8 cellular contexts compared by ENCODE assay signal in the genomic region with DNA sequence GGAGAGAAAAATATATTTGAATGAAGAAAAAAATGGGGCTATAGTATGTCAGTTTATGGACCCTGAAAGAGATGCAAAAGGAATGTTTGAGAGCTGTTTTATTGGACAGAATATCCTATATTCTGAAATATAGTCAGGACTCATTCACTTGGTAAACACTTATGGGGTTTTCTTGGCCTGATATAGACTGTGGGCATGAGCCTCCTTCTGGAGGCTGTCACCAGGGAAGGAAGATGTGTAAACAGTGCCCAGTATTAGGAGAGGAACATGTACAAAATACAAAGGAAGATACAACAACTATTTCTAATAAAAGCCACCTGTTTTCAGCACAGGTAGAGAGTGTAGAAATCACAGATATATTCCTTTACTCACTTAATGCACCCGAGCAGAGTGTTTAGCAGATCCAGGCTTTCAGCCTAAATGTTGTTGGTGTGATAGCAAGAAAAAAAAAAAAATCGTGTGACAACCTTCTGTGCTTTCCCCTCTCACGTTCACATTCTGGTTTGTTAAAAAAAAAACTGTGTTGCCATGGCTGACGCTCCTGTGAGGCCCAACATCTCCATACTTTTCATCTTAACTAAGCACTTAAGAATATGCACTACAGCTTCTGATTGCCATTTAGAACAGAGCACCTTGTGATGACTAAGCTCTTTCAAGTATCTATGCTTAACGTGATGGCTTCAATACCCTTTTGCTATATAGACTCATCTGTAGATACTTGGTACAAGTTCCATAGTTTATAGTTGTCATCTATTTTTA.
A peak's percentile ranks its signal among the peaks of the same experiment; 100 is the strongest.
DNase-seq lines count a peak whose midpoint lies in the region; ATAC-seq and TF ChIP-seq lines count a peak whose summit lies in the region.

No MANE protein-coding gene starts in this region.

- no peaks in the 10 kb centered on the region for H3K27me3 Mint-ChIP-seq in MCF 10A (ENCODE audit: insufficient read depth, unreplicated experiment)
- H3K27me3 Mint-ChIP-seq in activated CD8-positive, alpha-beta T cell treated with anti-CD3 and anti-CD28 coated beads for 36 hours = no peaks in the 10 kb centered on the region

- POLR2A ChIA-PET in MCF 10A (lab: Yijun Ruan, JAX) = interaction anchor here (0.9 to 3.4 kb wide), 7 partner anchors 11 to 134 kb away, joined by 3 to 9 read pairs (median 4); a partner anchor contains a TSS
- POLR2A ChIA-PET in activated CD8-positive, alpha-beta T cell treated with anti-CD3 and anti-CD28 coated beads for 36 hours (lab: Charles Lee) = no interaction called here

- peaks cover 7% of the 10 kb centered on the region for H3K36me3 Mint-ChIP-seq in MCF 10A (ENCODE audit: insufficient read depth, unreplicated experiment)
- H3K36me3 Mint-ChIP-seq in activated CD8-positive, alpha-beta T cell treated with anti-CD3 and anti-CD28 coated beads for 36 hours (ENCODE audit: low read depth) = peaks cover 43% of the 10 kb centered on the region

- peaks cover 2% of the 10 kb centered on the region for H4K20me1 ChIP-seq in mammary epithelial cell (ENCODE audit: insufficient read depth, low read length)

- in situ Hi-C loops in mammary epithelial cell (cut with MboI; ENCODE audit: low sequenced_read_pairs in 2 of 2) = no loop called here

- no peaks in the 10 kb centered on the region for H3K9me3 ChIP-seq in mammary epithelial cell (replicated peaks; ENCODE audit: insufficient read depth, low read length)
- no peaks in the 10 kb centered on the region for H3K9me3 ChIP-seq in left lung
- no peaks in the 10 kb centered on the region for H3K9me3 ChIP-seq in uterus

- no peak overlapping the region for H3K4me2 ChIP-seq in mammary epithelial cell (ENCODE audit: insufficient read depth, low read depth, low read length)

- DNase-seq in MCF 10A (ENCODE audit: unreplicated experiment) (no peak), mammary epithelial cell (no peak), left lung (no peak), uterus (no peak)
- DNase-seq in activated CD8-positive, alpha-beta T cell treated with anti-CD3 and anti-CD28 coated beads for 36 hours = peak; percentile 35

- no peak overlapping the region for H2AFZ ChIP-seq in mammary epithelial cell (ENCODE audit: low read depth, low read length)

- no peak for TF ChIP-seq POLR2A in uterus (IDR thresholded peaks at IDR 0.05)

- TF ChIP-seq CTCF in MCF 10A (IDR thresholded peaks at IDR 0.05; ENCODE audit: unreplicated experiment) = no peak
- no peak for TF ChIP-seq CTCF in mammary epithelial cell (conservative IDR thresholded peaks at IDR 0.05 in 1 of 2, IDR thresholded peaks at IDR 0.05 in 1 of 2; ENCODE audit: extremely low read depth in 1 of 2, insufficient read depth in 1 of 2, low read depth in 1 of 2, low read length in 2 of 2)
- no peak for TF ChIP-seq CTCF in activated CD8-positive, alpha-beta T cell treated with anti-CD3 and anti-CD28 coated beads for 36 hours (IDR thresholded peaks at IDR 0.05)
- no peak for TF ChIP-seq CTCF in left lung (IDR thresholded peaks at IDR 0.05)
- no peak for TF ChIP-seq CTCF in uterus (IDR thresholded peaks at IDR 0.05)

- dilution Hi-C loops in mammary epithelial cell (cut with HindIII; ENCODE audit: low sequenced_read_pairs) = no loop called here

- H3K36me3 ChIP-seq in mammary epithelial cell (ENCODE audit: insufficient read depth, low read length) (no peaks in the 10 kb centered on the region), left lung (no peaks in the 10 kb centered on the region), uterus (no peaks in the 10 kb centered on the region)

- no peaks in the 10 kb centered on the region for H3K9me3 Mint-ChIP-seq in MCF 10A (ENCODE audit: unreplicated experiment)
- no peaks in the 10 kb centered on the region for H3K9me3 Mint-ChIP-seq in activated CD8-positive, alpha-beta T cell treated with anti-CD3 and anti-CD28 coated beads for 36 hours

- peaks cover 87% of the 10 kb centered on the region for H3K79me2 ChIP-seq in mammary epithelial cell (ENCODE audit: insufficient read depth, low read length)

- H3K4me1 ChIP-seq in mammary epithelial cell (ENCODE audit: insufficient read depth, low read length) (peaks cover 9% of the 10 kb centered on the region), left lung (peaks cover 56 to 91% of the 10 kb centered on the region in 2 donors), uterus (peaks cover 6 to 25% of the 10 kb centered on the region in 2 donors)

- intact Hi-C loops in MCF 10A (cut with micrococcal nuclease) = loop anchor here (10.0 kb wide), 1 partner anchor 128 kb away; no protein-coding TSS in a partner anchor
- intact Hi-C loops in mammary epithelial cell (cut with micrococcal nuclease) = no loop called here
- intact Hi-C loops in activated CD8-positive, alpha-beta T cell treated with anti-CD3 and anti-CD28 coated beads for 36 hours (cut with micrococcal nuclease) = no loop called here
- intact Hi-C loops in left lung (cut with DNase I) = no loop called here
- intact Hi-C loops in uterus (cut with DNase I; ENCODE audit: low total_unique reads) = no loop called here

- no peak overlapping the region for H3K9ac ChIP-seq in mammary epithelial cell (ENCODE audit: insufficient read depth, low read length)

- ATAC-seq in activated CD8-positive, alpha-beta T cell treated with anti-CD3 and anti-CD28 coated beads for 36 hours = peak; percentile 86
- ATAC-seq in left lung = peak; percentile 66
- ATAC-seq in HG03378 (IDR thresholded peaks at IDR 0.05; ENCODE audit: unreplicated experiment) = no peak
- no peak for ATAC-seq in GM21576 (IDR thresholded peaks at IDR 0.05; ENCODE audit: unreplicated experiment)
- no peak for ATAC-seq in GM18520 (IDR thresholded peaks at IDR 0.05; ENCODE audit: unreplicated experiment)

- H3K4me3 Mint-ChIP-seq in MCF 10A (ENCODE audit: unreplicated experiment) = no peak overlapping the region
- H3K4me3 Mint-ChIP-seq in activated CD8-positive, alpha-beta T cell treated with anti-CD3 and anti-CD28 coated beads for 36 hours = peak overlapping the region; percentile 6

- BruUV-seq in MCF 10A (replicated peaks; lab: Mats Ljungman, UMichigan) = no TSS peak
- no TSS peak for BruUV-seq in mammary epithelial cell (replicated peaks; lab: Mats Ljungman, UMichigan)

- no peaks in the 10 kb centered on the region for H3K27me3 ChIP-seq in mammary epithelial cell (ENCODE audit: insufficient read depth, low read length)
- H3K27me3 ChIP-seq in left lung = no peaks in the 10 kb centered on the region
- H3K27me3 ChIP-seq in uterus = no peaks in the 10 kb centered on the region

- H3K4me1 Mint-ChIP-seq in MCF 10A (ENCODE audit: insufficient read depth, unreplicated experiment) = peaks cover 46% of the 10 kb centered on the region
- H3K4me1 Mint-ChIP-seq in activated CD8-positive, alpha-beta T cell treated with anti-CD3 and anti-CD28 coated beads for 36 hours (ENCODE audit: low read depth) = peaks cover 81% of the 10 kb centered on the region

- H3K4me3 ChIP-seq in mammary epithelial cell (replicated peaks in 1 of 3; ENCODE audit: insufficient read depth in 1 of 3, low read depth in 2 of 3, low read length in 3 of 3) (no peak overlapping the region), left lung (no peak overlapping the region), uterus (no peak overlapping the region)

- H3K27ac Mint-ChIP-seq in MCF 10A (ENCODE audit: low read depth, unreplicated experiment) = peak overlapping the region; percentile 77
- peak overlapping the region; percentile 82 for H3K27ac Mint-ChIP-seq in activated CD8-positive, alpha-beta T cell treated with anti-CD3 and anti-CD28 coated beads for 36 hours

- CTCF ChIA-PET in MCF 10A (lab: Yijun Ruan, JAX) = interaction anchor here (1.7 kb wide), 1 partner anchor 41 kb away, joined by 5 read pairs; no protein-coding TSS in a partner anchor
- CTCF ChIA-PET in mammary epithelial cell (lab: Charles Lee; ENCODE audit: low non-redundant PET) = no interaction called here
- CTCF ChIA-PET in activated CD8-positive, alpha-beta T cell treated with anti-CD3 and anti-CD28 coated beads for 36 hours (lab: Charles Lee) = interaction anchor here (0.7 to 1.8 kb wide), 5 partner anchors 10 to 210 kb away, joined by 3 to 5 read pairs (median 3); no protein-coding TSS in a partner anchor

- 65% methylated on average over 4 of the region's 5 CpGs for WGBS in mammary epithelial cell (ENCODE audit: low coverage, missing lambda C conversion rate)

- no peak overlapping the region for H3K27ac ChIP-seq in mammary epithelial cell (ENCODE audit: insufficient read depth, low read depth, low read length)
- peak overlapping the region; percentile 71 to 76 for H3K27ac ChIP-seq in left lung
- peak overlapping the region; percentile 60 to 71 for H3K27ac ChIP-seq in uterus

Comparison
In these comparisons a context has a peak if more than half of its experiments do, and no peak if none do; other contexts are left out.
1. ATAC-seq: peak in activated CD8-positive, alpha-beta T cell treated with anti-CD3 and anti-CD28 coated beads for 36 hours (single experiment) and left lung (single experiment); none in HG03378 (single experiment), GM21576 (single experiment) and GM18520 (single experiment).